ENCODE assay signal across 1 cellular context in the genomic region with DNA sequence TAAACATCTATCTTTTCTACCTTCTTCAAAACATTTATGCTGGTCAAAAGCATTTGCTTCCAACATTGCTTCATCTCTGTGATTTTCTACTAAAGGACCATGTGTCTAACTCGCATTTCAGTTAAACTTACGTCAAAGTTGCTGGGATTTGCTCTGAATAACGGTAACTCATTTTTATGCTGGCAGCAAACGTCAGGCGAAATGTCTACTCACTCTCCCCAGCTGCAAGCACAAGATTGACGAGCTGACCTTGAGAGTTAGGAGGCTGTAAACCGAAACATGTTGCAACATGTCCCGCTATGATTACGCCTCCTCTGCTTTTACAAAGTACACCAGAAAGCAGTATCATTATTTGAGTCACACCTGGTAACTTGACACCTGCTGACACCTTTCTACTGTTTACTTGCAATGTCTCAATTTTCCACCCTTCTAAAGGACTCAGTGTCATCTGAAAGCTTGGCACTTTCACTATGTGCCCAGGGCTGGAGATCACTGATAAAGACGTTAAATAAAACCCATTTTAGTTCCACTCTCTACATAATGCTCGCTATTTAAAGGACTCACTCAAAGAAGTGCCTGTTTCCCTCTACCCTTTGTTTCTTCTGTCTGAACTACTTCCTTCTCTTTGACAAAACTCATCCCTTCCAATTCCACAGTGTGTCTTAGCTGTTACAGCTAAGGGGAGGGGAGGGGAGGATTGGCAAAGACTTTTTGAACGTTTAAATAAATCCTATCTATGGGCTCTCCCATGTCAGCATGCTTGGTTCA.
TF ChIP-seq lines count a peak whose summit lies in the region.

No MANE protein-coding gene starts in this region.

TF ChIP-seq in GM12878, 131 proteins besides CTCF, POLR2A, EP300 and RAD21 (continued from another document and continues in another):
- TF ChIP-seq, protein P1, sequence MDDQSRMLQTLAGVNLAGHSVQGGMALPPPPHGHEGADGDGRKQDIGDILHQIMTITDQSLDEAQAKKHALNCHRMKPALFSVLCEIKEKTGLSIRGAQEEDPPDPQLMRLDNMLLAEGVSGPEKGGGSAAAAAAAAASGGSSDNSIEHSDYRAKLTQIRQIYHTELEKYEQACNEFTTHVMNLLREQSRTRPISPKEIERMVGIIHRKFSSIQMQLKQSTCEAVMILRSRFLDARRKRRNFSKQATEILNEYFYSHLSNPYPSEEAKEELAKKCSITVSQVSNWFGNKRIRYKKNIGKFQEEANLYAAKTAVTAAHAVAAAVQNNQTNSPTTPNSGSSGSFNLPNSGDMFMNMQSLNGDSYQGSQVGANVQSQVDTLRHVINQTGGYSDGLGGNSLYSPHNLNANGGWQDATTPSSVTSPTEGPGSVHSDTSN (IDR thresholded peaks at IDR 0.05; ENCODE audit: insufficient replicate concordance, low read depth, low read length): peak; percentile 67
- TF ChIP-seq PAX8 (IDR thresholded peaks at IDR 0.05) (no peak), BACH1 (IDR thresholded peaks at IDR 0.05; ENCODE audit: borderline replicate concordance) (peak; percentile 84; the same call in 1 of the 2 replicates), TCF3 (IDR thresholded peaks at IDR 0.05; ENCODE audit: borderline replicate concordance, insufficient read depth, low read depth, low read length) (peak; percentile 29; the same call in 1 of the 2 replicates), SMAD5 (IDR thresholded peaks at IDR 0.05; ENCODE audit: low read depth) (no peak), MTA3 (IDR thresholded peaks at IDR 0.05; ENCODE audit: borderline replicate concordance, low read length) (no peak), ETV6 (conservative IDR thresholded peaks at IDR 0.05 in 1 of 2, IDR thresholded peaks at IDR 0.05 in 1 of 2; ENCODE audit: borderline replicate concordance in 1 of 2, low read depth in 1 of 2) (no peak), ZNF24 (IDR thresholded peaks at IDR 0.05) (no peak), SRF (IDR thresholded peaks at IDR 0.05; ENCODE audit: low read depth in 2 of 2, low read length in 2 of 2) (no peak), TCF7 (IDR thresholded peaks at IDR 0.05; ENCODE audit: borderline replicate concordance) (no peak), RCOR1 (conservative IDR thresholded peaks at IDR 0.05; ENCODE audit: low read depth, low read length) (no peak), MEF2A (IDR thresholded peaks at IDR 0.05; ENCODE audit: insufficient read depth, low read depth, low read length) (no peak), POLR2AphosphoS2 (IDR thresholded peaks at IDR 0.05; ENCODE audit: low read depth, low read length) (no peak), KLF5 (IDR thresholded peaks at IDR 0.05; ENCODE audit: partially characterized antibody) (no peak), HDGF (IDR thresholded peaks at IDR 0.05) (no peak), GABPA (IDR thresholded peaks at IDR 0.05; ENCODE audit: low read depth) (no peak), NR2C2 (IDR thresholded peaks at IDR 0.05; ENCODE audit: borderline replicate concordance, control insufficient read depth, insufficient read length, low read depth) (no peak), IRF4 (IDR thresholded peaks at IDR 0.05; ENCODE audit: low read depth, low read length) (peak; percentile 75; the same call in 1 of the 2 replicates), HCFC1 (IDR thresholded peaks at IDR 0.05; ENCODE audit: low read length) (no peak), NBN (IDR thresholded peaks at IDR 0.05) (peak; percentile 79), KAT2A (conservative IDR thresholded peaks at IDR 0.05; ENCODE audit: control insufficient read depth, low read depth, low read length) (no peak), JUNB (IDR thresholded peaks at IDR 0.05) (peak; percentile 74), IKZF1 (conservative IDR thresholded peaks at IDR 0.05) (peak; percentile 77), CBX3 (IDR thresholded peaks at IDR 0.05; ENCODE audit: borderline replicate concordance, low read depth) (no peak), JUND (IDR thresholded peaks at IDR 0.05; ENCODE audit: low read depth, low read length) (no peak), NR2F1 (conservative IDR thresholded peaks at IDR 0.05) (peak; percentile 77), CREB1 (IDR thresholded peaks at IDR 0.05; ENCODE audit: low read depth) (0 out of 2 replicates have a peak, but pooled peaks have one; percentile 25)
- TF ChIP-seq, protein P2, sequence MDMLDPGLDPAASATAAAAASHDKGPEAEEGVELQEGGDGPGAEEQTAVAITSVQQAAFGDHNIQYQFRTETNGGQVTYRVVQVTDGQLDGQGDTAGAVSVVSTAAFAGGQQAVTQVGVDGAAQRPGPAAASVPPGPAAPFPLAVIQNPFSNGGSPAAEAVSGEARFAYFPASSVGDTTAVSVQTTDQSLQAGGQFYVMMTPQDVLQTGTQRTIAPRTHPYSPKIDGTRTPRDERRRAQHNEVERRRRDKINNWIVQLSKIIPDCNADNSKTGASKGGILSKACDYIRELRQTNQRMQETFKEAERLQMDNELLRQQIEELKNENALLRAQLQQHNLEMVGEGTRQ (IDR thresholded peaks at IDR 0.05; ENCODE audit: borderline replicate concordance, low read depth, low read length): no peak
- TF ChIP-seq, protein P3, sequence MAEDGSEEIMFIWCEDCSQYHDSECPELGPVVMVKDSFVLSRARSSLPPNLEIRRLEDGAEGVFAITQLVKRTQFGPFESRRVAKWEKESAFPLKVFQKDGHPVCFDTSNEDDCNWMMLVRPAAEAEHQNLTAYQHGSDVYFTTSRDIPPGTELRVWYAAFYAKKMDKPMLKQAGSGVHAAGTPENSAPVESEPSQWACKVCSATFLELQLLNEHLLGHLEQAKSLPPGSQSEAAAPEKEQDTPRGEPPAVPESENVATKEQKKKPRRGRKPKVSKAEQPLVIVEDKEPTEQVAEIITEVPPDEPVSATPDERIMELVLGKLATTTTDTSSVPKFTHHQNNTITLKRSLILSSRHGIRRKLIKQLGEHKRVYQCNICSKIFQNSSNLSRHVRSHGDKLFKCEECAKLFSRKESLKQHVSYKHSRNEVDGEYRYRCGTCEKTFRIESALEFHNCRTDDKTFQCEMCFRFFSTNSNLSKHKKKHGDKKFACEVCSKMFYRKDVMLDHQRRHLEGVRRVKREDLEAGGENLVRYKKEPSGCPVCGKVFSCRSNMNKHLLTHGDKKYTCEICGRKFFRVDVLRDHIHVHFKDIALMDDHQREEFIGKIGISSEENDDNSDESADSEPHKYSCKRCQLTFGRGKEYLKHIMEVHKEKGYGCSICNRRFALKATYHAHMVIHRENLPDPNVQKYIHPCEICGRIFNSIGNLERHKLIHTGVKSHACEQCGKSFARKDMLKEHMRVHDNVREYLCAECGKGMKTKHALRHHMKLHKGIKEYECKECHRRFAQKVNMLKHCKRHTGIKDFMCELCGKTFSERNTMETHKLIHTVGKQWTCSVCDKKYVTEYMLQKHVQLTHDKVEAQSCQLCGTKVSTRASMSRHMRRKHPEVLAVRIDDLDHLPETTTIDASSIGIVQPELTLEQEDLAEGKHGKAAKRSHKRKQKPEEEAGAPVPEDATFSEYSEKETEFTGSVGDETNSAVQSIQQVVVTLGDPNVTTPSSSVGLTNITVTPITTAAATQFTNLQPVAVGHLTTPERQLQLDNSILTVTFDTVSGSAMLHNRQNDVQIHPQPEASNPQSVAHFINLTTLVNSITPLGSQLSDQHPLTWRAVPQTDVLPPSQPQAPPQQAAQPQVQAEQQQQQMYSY (CRISPR knock-in tag; IDR thresholded peaks at IDR 0.05): no peak
- TF ChIP-seq, protein P4, sequence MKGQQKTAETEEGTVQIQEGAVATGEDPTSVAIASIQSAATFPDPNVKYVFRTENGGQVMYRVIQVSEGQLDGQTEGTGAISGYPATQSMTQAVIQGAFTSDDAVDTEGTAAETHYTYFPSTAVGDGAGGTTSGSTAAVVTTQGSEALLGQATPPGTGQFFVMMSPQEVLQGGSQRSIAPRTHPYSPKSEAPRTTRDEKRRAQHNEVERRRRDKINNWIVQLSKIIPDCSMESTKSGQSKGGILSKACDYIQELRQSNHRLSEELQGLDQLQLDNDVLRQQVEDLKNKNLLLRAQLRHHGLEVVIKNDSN (IDR thresholded peaks at IDR 0.05; ENCODE audit: borderline replicate concordance, extremely low read length, insufficient read depth, low read depth, low read length): no peak
- TF ChIP-seq, protein P5, sequence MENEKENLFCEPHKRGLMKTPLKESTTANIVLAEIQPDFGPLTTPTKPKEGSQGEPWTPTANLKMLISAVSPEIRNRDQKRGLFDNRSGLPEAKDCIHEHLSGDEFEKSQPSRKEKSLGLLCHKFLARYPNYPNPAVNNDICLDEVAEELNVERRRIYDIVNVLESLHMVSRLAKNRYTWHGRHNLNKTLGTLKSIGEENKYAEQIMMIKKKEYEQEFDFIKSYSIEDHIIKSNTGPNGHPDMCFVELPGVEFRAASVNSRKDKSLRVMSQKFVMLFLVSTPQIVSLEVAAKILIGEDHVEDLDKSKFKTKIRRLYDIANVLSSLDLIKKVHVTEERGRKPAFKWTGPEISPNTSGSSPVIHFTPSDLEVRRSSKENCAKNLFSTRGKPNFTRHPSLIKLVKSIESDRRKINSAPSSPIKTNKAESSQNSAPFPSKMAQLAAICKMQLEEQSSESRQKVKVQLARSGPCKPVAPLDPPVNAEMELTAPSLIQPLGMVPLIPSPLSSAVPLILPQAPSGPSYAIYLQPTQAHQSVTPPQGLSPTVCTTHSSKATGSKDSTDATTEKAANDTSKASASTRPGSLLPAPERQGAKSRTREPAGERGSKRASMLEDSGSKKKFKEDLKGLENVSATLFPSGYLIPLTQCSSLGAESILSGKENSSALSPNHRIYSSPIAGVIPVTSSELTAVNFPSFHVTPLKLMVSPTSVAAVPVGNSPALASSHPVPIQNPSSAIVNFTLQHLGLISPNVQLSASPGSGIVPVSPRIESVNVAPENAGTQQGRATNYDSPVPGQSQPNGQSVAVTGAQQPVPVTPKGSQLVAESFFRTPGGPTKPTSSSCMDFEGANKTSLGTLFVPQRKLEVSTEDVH (IDR thresholded peaks at IDR 0.05; ENCODE audit: low read depth, partially characterized antibody): no peak
- TF ChIP-seq, protein P6, sequence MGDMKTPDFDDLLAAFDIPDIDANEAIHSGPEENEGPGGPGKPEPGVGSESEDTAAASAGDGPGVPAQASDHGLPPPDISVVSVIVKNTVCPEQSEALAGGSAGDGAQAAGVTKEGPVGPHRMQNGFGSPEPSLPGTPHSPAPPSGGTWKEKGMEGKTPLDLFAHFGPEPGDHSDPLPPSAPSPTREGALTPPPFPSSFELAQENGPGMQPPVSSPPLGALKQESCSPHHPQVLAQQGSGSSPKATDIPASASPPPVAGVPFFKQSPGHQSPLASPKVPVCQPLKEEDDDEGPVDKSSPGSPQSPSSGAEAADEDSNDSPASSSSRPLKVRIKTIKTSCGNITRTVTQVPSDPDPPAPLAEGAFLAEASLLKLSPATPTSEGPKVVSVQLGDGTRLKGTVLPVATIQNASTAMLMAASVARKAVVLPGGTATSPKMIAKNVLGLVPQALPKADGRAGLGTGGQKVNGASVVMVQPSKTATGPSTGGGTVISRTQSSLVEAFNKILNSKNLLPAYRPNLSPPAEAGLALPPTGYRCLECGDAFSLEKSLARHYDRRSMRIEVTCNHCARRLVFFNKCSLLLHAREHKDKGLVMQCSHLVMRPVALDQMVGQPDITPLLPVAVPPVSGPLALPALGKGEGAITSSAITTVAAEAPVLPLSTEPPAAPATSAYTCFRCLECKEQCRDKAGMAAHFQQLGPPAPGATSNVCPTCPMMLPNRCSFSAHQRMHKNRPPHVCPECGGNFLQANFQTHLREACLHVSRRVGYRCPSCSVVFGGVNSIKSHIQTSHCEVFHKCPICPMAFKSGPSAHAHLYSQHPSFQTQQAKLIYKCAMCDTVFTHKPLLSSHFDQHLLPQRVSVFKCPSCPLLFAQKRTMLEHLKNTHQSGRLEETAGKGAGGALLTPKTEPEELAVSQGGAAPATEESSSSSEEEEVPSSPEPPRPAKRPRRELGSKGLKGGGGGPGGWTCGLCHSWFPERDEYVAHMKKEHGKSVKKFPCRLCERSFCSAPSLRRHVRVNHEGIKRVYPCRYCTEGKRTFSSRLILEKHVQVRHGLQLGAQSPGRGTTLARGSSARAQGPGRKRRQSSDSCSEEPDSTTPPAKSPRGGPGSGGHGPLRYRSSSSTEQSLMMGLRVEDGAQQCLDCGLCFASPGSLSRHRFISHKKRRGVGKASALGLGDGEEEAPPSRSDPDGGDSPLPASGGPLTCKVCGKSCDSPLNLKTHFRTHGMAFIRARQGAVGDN (IDR thresholded peaks at IDR 0.05): peak; percentile 59; the same call in 1 of the 2 replicates
- TF ChIP-seq, protein P7, sequence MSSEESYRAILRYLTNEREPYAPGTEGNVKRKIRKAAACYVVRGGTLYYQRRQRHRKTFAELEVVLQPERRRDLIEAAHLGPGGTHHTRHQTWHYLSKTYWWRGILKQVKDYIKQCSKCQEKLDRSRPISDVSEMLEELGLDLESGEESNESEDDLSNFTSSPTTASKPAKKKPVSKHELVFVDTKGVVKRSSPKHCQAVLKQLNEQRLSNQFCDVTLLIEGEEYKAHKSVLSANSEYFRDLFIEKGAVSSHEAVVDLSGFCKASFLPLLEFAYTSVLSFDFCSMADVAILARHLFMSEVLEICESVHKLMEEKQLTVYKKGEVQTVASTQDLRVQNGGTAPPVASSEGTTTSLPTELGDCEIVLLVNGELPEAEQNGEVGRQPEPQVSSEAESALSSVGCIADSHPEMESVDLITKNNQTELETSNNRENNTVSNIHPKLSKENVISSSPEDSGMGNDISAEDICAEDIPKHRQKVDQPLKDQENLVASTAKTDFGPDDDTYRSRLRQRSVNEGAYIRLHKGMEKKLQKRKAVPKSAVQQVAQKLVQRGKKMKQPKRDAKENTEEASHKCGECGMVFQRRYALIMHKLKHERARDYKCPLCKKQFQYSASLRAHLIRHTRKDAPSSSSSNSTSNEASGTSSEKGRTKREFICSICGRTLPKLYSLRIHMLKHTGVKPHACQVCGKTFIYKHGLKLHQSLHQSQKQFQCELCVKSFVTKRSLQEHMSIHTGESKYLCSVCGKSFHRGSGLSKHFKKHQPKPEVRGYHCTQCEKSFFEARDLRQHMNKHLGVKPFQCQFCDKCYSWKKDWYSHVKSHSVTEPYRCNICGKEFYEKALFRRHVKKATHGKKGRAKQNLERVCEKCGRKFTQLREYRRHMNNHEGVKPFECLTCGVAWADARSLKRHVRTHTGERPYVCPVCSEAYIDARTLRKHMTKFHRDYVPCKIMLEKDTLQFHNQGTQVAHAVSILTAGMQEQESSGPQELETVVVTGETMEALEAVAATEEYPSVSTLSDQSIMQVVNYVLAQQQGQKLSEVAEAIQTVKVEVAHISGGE (CRISPR knock-in tag; IDR thresholded peaks at IDR 0.05): no peak
- TF ChIP-seq, protein P8, sequence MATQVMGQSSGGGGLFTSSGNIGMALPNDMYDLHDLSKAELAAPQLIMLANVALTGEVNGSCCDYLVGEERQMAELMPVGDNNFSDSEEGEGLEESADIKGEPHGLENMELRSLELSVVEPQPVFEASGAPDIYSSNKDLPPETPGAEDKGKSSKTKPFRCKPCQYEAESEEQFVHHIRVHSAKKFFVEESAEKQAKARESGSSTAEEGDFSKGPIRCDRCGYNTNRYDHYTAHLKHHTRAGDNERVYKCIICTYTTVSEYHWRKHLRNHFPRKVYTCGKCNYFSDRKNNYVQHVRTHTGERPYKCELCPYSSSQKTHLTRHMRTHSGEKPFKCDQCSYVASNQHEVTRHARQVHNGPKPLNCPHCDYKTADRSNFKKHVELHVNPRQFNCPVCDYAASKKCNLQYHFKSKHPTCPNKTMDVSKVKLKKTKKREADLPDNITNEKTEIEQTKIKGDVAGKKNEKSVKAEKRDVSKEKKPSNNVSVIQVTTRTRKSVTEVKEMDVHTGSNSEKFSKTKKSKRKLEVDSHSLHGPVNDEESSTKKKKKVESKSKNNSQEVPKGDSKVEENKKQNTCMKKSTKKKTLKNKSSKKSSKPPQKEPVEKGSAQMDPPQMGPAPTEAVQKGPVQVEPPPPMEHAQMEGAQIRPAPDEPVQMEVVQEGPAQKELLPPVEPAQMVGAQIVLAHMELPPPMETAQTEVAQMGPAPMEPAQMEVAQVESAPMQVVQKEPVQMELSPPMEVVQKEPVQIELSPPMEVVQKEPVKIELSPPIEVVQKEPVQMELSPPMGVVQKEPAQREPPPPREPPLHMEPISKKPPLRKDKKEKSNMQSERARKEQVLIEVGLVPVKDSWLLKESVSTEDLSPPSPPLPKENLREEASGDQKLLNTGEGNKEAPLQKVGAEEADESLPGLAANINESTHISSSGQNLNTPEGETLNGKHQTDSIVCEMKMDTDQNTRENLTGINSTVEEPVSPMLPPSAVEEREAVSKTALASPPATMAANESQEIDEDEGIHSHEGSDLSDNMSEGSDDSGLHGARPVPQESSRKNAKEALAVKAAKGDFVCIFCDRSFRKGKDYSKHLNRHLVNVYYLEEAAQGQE (IDR thresholded peaks at IDR 0.05; ENCODE audit: low read depth, low read length): no peak
